Comparison of ENCODE assay signal across 1 cellular context in the genomic region with DNA sequence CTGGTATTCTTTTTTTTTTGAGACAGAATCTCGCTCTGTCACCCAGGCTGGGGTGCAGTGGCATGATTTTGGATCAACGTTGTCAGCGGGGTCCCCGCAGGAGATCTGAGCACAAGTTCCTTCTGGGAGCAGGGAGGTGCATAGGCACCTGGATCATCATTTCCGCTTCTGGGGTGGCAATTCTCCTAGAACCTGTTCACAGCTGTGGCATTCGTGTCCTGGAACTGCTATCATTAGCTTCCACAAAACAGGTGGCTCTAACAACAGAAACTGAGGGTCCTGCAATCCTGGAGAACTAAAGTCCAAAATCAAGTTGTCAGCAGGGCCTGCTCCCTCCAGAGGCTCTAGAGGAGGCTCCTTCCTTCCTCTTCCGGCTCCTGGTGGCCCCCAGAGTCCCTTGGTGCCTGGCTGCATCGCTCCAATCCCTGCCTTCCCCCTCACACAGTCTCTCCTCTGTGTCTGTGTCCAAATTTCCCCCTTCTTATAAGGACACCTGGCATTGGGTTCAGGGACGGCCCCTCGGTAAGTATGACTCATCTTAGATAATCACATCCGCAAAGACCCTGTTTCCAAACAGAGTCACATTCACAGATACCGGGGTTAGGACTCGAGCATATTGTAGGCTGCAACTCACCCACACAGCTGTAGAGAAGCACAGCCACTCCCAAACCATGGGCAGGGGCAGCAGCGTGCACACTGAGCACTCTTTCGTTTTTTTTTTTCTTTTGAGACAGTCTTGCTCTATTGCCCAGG.
A peak's percentile ranks its signal among the peaks of the same experiment; 100 is the strongest.
TF ChIP-seq lines count a peak whose summit lies in the region.

No MANE protein-coding gene starts in this region.

TF ChIP-seq in K562, 482 proteins besides CTCF, POLR2A, EP300 and RAD21 (continued from another document and continues in another):
- TF ChIP-seq NCOA2 (IDR thresholded peaks at IDR 0.05; ENCODE audit: partially characterized antibody in 2 of 2) (no peak), CEBPB (tag; IDR thresholded peaks at IDR 0.05) (no peak), PTRF (tag; IDR thresholded peaks at IDR 0.05) (no peak), PHB (CRISPR knock-in tag; IDR thresholded peaks at IDR 0.05) (no peak), PPARD (CRISPR knock-in tag; IDR thresholded peaks at IDR 0.05) (no peak), RCOR1 (IDR thresholded peaks at IDR 0.05; ENCODE audit: borderline replicate concordance in 1 of 2, low read depth in 2 of 2, low read length in 2 of 2) (0 out of 4 replicates have a peak, but pooled peaks of 1 of the 2 experiments have one; percentile 13), ILK (tag; IDR thresholded peaks at IDR 0.05; ENCODE audit: borderline replicate concordance, low read depth) (no peak), KAT2B (IDR thresholded peaks at IDR 0.05; ENCODE audit: low read depth, low read length) (no peak), LARP7 (IDR thresholded peaks at IDR 0.05) (no peak), IFI16 (CRISPR knock-in tag; IDR thresholded peaks at IDR 0.05) (no peak), POLR2H (tag; IDR thresholded peaks at IDR 0.05; ENCODE audit: low read depth) (no peak), ZNF217 (CRISPR knock-in tag; IDR thresholded peaks at IDR 0.05) (no peak), KHSRP (IDR thresholded peaks at IDR 0.05) (no peak), MYC (IDR thresholded peaks at IDR 0.05; ENCODE audit: low read depth, low read length) (no peak), MYC (CRISPR knock-in tag; IDR thresholded peaks at IDR 0.05; ENCODE audit: borderline replicate concordance, low read depth) (no peak), CHD4 (IDR thresholded peaks at IDR 0.05; ENCODE audit: insufficient read depth, insufficient replicate concordance, low read depth, low read length, poor library complexity, severe bottlenecking) (no peak), PTBP1 (IDR thresholded peaks at IDR 0.05; ENCODE audit: low read depth, low read length) (no peak), MEF2D (tag; conservative IDR thresholded peaks at IDR 0.05; ENCODE audit: low read depth) (no peak), ASH1L (IDR thresholded peaks at IDR 0.05; ENCODE audit: borderline replicate concordance, low read depth, partially characterized antibody) (no peak), SMARCE1 (IDR thresholded peaks at IDR 0.05) (peak; percentile 70; the same call in 1 of the 2 replicates), SIRT6 (IDR thresholded peaks at IDR 0.05; ENCODE audit: low read depth, low read length) (no peak), CHD1 (IDR thresholded peaks at IDR 0.05; ENCODE audit: low read length) (no peak), CBFB (CRISPR knock-in tag; IDR thresholded peaks at IDR 0.05) (no peak), ZBED1 (IDR thresholded peaks at IDR 0.05) (no peak), HIVEP1 (CRISPR knock-in tag; IDR thresholded peaks at IDR 0.05) (no peak), STAT5B (CRISPR knock-in tag; IDR thresholded peaks at IDR 0.05) (no peak), PHF21A (IDR thresholded peaks at IDR 0.05; ENCODE audit: borderline replicate concordance, low read depth) (no peak), ZNF57 (CRISPR knock-in tag; IDR thresholded peaks at IDR 0.05) (no peak), NBN (IDR thresholded peaks at IDR 0.05; ENCODE audit: low read depth) (no peak), TCF7 (IDR thresholded peaks at IDR 0.05; ENCODE audit: borderline replicate concordance) (no peak), ZNF184 (CRISPR knock-in tag; IDR thresholded peaks at IDR 0.05) (no peak), ESRRB (CRISPR knock-in tag; IDR thresholded peaks at IDR 0.05; ENCODE audit: borderline replicate concordance) (no peak), CSDE1 (IDR thresholded peaks at IDR 0.05) (no peak), ZSCAN32 (CRISPR knock-in tag; IDR thresholded peaks at IDR 0.05) (no peak), ZNF316 (IDR thresholded peaks at IDR 0.05) (no peak), PML (IDR thresholded peaks at IDR 0.05; ENCODE audit: low read length) (no peak), POLR2G (IDR thresholded peaks at IDR 0.05; ENCODE audit: low read depth, low read length) (no peak), ZNF384 (IDR thresholded peaks at IDR 0.05; ENCODE audit: low read depth, low read length) (no peak), ZNF232 (CRISPR knock-in tag; IDR thresholded peaks at IDR 0.05) (no peak), GATA2 (CRISPR knock-in tag; IDR thresholded peaks at IDR 0.05) (no peak), MTA3 (IDR thresholded peaks at IDR 0.05; ENCODE audit: borderline replicate concordance) (no peak), CBFA2T2 (conservative IDR thresholded peaks at IDR 0.05) (0 out of 2 replicates have a peak, but pooled peaks have one; percentile 9), HDAC2 (IDR thresholded peaks at IDR 0.05) (peak; percentile 44; the same call in 1 of the 2 replicates), NR1H2 (CRISPR knock-in tag; IDR thresholded peaks at IDR 0.05) (no peak), MIER1 (IDR thresholded peaks at IDR 0.05; ENCODE audit: low read depth) (no peak), FOXK2 (conservative IDR thresholded peaks at IDR 0.05 in 1 of 2, IDR thresholded peaks at IDR 0.05 in 1 of 2; ENCODE audit: low read depth in 2 of 2) (no peak), DIDO1 (tag; IDR thresholded peaks at IDR 0.05; ENCODE audit: low read depth) (no peak), TFAM (CRISPR knock-in tag; conservative IDR thresholded peaks at IDR 0.05) (no peak), OTX1 (CRISPR knock-in tag; IDR thresholded peaks at IDR 0.05) (no peak), ATF7 (IDR thresholded peaks at IDR 0.05) (peak; percentile 21; the same call in 1 of the 2 replicates), L3MBTL2 (IDR thresholded peaks at IDR 0.05) (no peak), KLF10 (CRISPR knock-in tag; IDR thresholded peaks at IDR 0.05) (no peak), ETV1 (tag; conservative IDR thresholded peaks at IDR 0.05; ENCODE audit: low read depth) (peak; percentile 28; the same call in 1 of the 2 replicates), BCOR (IDR thresholded peaks at IDR 0.05) (peak; percentile 34; the same call in 1 of the 2 replicates), GABPA (tag; conservative IDR thresholded peaks at IDR 0.05; ENCODE audit: low read depth) (no peak; the same call in 1 of the 2 replicates)
- TF ChIP-seq, protein P1, sequence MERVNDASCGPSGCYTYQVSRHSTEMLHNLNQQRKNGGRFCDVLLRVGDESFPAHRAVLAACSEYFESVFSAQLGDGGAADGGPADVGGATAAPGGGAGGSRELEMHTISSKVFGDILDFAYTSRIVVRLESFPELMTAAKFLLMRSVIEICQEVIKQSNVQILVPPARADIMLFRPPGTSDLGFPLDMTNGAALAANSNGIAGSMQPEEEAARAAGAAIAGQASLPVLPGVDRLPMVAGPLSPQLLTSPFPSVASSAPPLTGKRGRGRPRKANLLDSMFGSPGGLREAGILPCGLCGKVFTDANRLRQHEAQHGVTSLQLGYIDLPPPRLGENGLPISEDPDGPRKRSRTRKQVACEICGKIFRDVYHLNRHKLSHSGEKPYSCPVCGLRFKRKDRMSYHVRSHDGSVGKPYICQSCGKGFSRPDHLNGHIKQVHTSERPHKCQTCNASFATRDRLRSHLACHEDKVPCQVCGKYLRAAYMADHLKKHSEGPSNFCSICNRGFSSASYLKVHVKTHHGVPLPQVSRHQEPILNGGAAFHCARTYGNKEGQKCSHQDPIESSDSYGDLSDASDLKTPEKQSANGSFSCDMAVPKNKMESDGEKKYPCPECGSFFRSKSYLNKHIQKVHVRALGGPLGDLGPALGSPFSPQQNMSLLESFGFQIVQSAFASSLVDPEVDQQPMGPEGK (CRISPR knock-in tag; IDR thresholded peaks at IDR 0.05; ENCODE audit: borderline replicate concordance), result no peak
- TF ChIP-seq, protein P2, sequence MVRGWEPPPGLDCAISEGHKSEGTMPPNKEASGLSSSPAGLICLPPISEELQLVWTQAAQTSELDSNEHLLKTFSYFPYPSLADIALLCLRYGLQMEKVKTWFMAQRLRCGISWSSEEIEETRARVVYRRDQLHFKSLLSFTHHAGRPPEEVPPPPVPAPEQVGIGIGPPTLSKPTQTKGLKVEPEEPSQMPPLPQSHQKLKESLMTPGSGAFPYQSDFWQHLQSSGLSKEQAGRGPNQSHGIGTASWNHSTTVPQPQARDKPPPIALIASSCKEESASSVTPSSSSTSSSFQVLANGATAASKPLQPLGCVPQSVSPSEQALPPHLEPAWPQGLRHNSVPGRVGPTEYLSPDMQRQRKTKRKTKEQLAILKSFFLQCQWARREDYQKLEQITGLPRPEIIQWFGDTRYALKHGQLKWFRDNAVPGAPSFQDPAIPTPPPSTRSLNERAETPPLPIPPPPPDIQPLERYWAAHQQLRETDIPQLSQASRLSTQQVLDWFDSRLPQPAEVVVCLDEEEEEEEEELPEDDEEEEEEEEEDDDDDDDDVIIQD (CRISPR knock-in tag; IDR thresholded peaks at IDR 0.05), result no peak
- TF ChIP-seq, protein P3, sequence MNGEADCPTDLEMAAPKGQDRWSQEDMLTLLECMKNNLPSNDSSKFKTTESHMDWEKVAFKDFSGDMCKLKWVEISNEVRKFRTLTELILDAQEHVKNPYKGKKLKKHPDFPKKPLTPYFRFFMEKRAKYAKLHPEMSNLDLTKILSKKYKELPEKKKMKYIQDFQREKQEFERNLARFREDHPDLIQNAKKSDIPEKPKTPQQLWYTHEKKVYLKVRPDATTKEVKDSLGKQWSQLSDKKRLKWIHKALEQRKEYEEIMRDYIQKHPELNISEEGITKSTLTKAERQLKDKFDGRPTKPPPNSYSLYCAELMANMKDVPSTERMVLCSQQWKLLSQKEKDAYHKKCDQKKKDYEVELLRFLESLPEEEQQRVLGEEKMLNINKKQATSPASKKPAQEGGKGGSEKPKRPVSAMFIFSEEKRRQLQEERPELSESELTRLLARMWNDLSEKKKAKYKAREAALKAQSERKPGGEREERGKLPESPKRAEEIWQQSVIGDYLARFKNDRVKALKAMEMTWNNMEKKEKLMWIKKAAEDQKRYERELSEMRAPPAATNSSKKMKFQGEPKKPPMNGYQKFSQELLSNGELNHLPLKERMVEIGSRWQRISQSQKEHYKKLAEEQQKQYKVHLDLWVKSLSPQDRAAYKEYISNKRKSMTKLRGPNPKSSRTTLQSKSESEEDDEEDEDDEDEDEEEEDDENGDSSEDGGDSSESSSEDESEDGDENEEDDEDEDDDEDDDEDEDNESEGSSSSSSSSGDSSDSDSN (IDR thresholded peaks at IDR 0.05; ENCODE audit: borderline replicate concordance in 1 of 2, low read depth in 2 of 2, low read length in 2 of 2), result no peak
- TF ChIP-seq, protein P4, sequence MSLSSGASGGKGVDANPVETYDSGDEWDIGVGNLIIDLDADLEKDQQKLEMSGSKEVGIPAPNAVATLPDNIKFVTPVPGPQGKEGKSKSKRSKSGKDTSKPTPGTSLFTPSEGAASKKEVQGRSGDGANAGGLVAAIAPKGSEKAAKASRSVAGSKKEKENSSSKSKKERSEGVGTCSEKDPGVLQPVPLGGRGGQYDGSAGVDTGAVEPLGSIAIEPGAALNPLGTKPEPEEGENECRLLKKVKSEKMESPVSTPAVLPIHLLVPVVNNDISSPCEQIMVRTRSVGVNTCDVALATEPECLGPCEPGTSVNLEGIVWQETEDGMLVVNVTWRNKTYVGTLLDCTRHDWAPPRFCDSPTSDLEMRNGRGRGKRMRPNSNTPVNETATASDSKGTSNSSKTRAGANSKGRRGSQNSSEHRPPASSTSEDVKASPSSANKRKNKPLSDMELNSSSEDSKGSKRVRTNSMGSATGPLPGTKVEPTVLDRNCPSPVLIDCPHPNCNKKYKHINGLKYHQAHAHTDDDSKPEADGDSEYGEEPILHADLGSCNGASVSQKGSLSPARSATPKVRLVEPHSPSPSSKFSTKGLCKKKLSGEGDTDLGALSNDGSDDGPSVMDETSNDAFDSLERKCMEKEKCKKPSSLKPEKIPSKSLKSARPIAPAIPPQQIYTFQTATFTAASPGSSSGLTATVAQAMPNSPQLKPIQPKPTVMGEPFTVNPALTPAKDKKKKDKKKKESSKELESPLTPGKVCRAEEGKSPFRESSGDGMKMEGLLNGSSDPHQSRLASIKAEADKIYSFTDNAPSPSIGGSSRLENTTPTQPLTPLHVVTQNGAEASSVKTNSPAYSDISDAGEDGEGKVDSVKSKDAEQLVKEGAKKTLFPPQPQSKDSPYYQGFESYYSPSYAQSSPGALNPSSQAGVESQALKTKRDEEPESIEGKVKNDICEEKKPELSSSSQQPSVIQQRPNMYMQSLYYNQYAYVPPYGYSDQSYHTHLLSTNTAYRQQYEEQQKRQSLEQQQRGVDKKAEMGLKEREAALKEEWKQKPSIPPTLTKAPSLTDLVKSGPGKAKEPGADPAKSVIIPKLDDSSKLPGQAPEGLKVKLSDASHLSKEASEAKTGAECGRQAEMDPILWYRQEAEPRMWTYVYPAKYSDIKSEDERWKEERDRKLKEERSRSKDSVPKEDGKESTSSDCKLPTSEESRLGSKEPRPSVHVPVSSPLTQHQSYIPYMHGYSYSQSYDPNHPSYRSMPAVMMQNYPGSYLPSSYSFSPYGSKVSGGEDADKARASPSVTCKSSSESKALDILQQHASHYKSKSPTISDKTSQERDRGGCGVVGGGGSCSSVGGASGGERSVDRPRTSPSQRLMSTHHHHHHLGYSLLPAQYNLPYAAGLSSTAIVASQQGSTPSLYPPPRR (CRISPR knock-in tag; IDR thresholded peaks at IDR 0.05; ENCODE audit: borderline replicate concordance), result no peak
- TF ChIP-seq, protein P5, sequence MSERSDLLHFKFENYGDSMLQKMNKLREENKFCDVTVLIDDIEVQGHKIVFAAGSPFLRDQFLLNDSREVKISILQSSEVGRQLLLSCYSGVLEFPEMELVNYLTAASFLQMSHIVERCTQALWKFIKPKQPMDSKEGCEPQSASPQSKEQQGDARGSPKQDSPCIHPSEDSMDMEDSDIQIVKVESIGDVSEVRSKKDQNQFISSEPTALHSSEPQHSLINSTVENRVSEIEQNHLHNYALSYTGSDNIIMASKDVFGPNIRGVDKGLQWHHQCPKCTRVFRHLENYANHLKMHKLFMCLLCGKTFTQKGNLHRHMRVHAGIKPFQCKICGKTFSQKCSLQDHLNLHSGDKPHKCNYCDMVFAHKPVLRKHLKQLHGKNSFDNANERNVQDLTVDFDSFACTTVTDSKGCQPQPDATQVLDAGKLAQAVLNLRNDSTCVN (CRISPR knock-in tag; IDR thresholded peaks at IDR 0.05), result no peak
- TF ChIP-seq, protein P6, sequence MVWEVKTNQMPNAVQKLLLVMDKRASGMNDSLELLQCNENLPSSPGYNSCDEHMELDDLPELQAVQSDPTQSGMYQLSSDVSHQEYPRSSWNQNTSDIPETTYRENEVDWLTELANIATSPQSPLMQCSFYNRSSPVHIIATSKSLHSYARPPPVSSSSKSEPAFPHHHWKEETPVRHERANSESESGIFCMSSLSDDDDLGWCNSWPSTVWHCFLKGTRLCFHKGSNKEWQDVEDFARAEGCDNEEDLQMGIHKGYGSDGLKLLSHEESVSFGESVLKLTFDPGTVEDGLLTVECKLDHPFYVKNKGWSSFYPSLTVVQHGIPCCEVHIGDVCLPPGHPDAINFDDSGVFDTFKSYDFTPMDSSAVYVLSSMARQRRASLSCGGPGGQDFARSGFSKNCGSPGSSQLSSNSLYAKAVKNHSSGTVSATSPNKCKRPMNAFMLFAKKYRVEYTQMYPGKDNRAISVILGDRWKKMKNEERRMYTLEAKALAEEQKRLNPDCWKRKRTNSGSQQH (CRISPR knock-in tag; IDR thresholded peaks at IDR 0.05), result no peak
- TF ChIP-seq, protein P7, sequence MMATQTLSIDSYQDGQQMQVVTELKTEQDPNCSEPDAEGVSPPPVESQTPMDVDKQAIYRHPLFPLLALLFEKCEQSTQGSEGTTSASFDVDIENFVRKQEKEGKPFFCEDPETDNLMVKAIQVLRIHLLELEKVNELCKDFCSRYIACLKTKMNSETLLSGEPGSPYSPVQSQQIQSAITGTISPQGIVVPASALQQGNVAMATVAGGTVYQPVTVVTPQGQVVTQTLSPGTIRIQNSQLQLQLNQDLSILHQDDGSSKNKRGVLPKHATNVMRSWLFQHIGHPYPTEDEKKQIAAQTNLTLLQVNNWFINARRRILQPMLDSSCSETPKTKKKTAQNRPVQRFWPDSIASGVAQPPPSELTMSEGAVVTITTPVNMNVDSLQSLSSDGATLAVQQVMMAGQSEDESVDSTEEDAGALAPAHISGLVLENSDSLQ (IDR thresholded peaks at IDR 0.05), result no peak
